ENCODE assay signal across 13 cellular contexts in the genomic region with DNA sequence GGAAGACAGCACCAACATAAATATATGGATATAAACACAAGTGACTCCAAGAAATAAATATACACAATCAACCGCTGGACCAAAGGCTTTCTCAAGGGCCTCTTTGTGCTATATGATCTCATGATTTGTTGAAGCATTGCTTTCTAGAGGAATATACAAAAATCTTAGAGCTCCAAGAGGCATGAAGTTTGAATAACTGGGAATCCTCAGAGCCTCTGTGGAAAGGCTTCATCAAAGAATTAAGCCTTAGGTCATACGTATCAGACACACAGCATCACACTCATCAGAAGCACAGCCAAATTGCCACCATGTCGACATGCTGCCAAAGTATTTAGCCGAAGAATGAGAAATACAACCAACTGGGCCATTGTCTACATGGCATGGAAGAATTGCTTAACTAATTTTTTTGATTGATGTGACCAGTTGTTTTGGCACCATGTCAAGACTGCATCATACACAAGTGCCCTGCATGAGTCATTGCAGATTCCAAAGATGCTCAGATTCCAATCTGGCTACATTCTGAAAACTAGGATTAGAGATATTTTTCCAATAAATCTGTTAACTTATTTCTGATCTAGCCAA.
DNase-seq lines count a peak whose midpoint lies in the region; ATAC-seq, FAIRE-seq and TF ChIP-seq lines count a peak whose summit lies in the region.
"Had no signal": no experiment of that assay in that cellular context is flagged by ENCODE, and none has a peak within 500 bp of the region (broad histone marks: within the 10 kb centered on the region; RNA-seq: fewer than 3 reads in every experiment).

No MANE protein-coding gene starts in this region.

- 37% methylated on average over 4 of the region's 4 CpGs for WGBS in HepG2 (ENCODE audit: low lambda C conversion rate)

- intact Hi-C loops in HepG2 (cut with micrococcal nuclease; ENCODE audit: unreplicated experiment) = no loop called here

- H3K79me2 ChIP-seq in HepG2 (ENCODE audit: insufficient read depth, low read length) = no peaks in the 10 kb centered on the region

- in situ Hi-C loops in HepG2 (cut with HindIII; ENCODE audit: extremely low pct_ligation_motif_present, low pct_unique_long_range_greater_than_20kb) = no loop called here

- no peak overlapping the region for H3K4me3 ChIP-seq in fibroblast of the aortic adventitia (ENCODE audit: low read depth, low read length)
- H3K4me3 ChIP-seq in HepG2 (replicated peaks in 1 of 3; ENCODE audit: insufficient read depth in 1 of 3, low read depth in 2 of 3, low read length in 3 of 3) = no peak overlapping the region

- H3K36me3 ChIP-seq in HepG2 (replicated peaks in 1 of 2; ENCODE audit: control insufficient read depth in 1 of 2, insufficient read depth in 2 of 2, low read length in 2 of 2) = no peaks in the 10 kb centered on the region

- no peaks in the 10 kb centered on the region for H3K27me3 ChIP-seq in HepG2 (ENCODE audit: control insufficient read depth in 1 of 2, insufficient read depth in 2 of 2, low read length in 2 of 2)

- no peak overlapping the region for H3K27ac ChIP-seq in HepG2 (ENCODE audit: extremely low read length, insufficient read depth, low read length)
- H3K27ac ChIP-seq: VCaP had no signal

- ATAC-seq in HepG2 (no peak), GM21717 (IDR thresholded peaks at IDR 0.05; ENCODE audit: unreplicated experiment) (no peak)
- ATAC-seq: activated T-helper 17 cell treated with anti-CD3 and anti-CD28 coated beads, Interleukin-2, amount 50 U/mL, for 72 hours had no signal

- H3K4me1 ChIP-seq in HepG2 (ENCODE audit: insufficient read depth, low read length) = no peaks in the 10 kb centered on the region

- no TSS peak for BruUV-seq in HepG2 (replicated peaks; lab: Mats Ljungman, UMichigan)

- no peak overlapping the region for H3K4me2 ChIP-seq in HepG2 (ENCODE audit: low read depth, low read length)

- TF ChIP-seq RAD21 in HepG2 (CRISPR knock-in tag; IDR thresholded peaks at IDR 0.05) = no peak

- POLR2A ChIA-PET in HepG2 (lab: Yijun Ruan, JAX) = no interaction called here

- TF ChIP-seq CTCF in fibroblast of the aortic adventitia (IDR thresholded peaks at IDR 0.05; ENCODE audit: insufficient read depth, low read length) = no peak
- TF ChIP-seq CTCF in HepG2 (CRISPR knock-in tag; IDR thresholded peaks at IDR 0.05) = no peak

- CTCF ChIA-PET in HepG2 (lab: Yijun Ruan, JAX; ENCODE audit: low intra/inter-chr PET ratio, low total read pairs) = no interaction called here

- no peak overlapping the region for H3K9ac ChIP-seq in HepG2 (ENCODE audit: insufficient read depth, low read depth, low read length)

- FAIRE-seq in HepG2 (lab: Jason Lieb, UNC) = no peak

- TF ChIP-seq EP300 in HepG2 (IDR thresholded peaks at IDR 0.05; ENCODE audit: low read depth in 2 of 2, low read length in 2 of 2) (no peak), HepG2 (CRISPR knock-in tag; IDR thresholded peaks at IDR 0.05; ENCODE audit: borderline replicate concordance) (no peak)

- TF ChIP-seq POLR2A in HepG2 (IDR thresholded peaks at IDR 0.05; ENCODE audit: insufficient read depth in 1 of 2, low read depth in 2 of 2, low read length in 2 of 2) = no peak

- H3K9me3 ChIP-seq in HepG2 (ENCODE audit: low read length) = no peaks in the 10 kb centered on the region

- no peak overlapping the region for H2AFZ ChIP-seq in HepG2 (ENCODE audit: low read length)

- DNase-seq in NCI-H82 (lab: John Stamatoyannopoulos, UW) (peak; percentile 7), NCI-H82 treated with DMSO at 0.1 percent for 48 hours (lab: John Stamatoyannopoulos, UW; ENCODE audit: unreplicated experiment) (no peak), RPMI7951 (ENCODE audit: low read depth) (peak; percentile 89), fibroblast of the aortic adventitia (ENCODE audit: low read depth) (peak; percentile 78), HepG2 (ENCODE audit: low spot score) (no peak), NCI-H510A treated with DMSO at 0.1 percent for 48 hours (lab: John Stamatoyannopoulos, UW) (no peak)
- no peak for DNase-seq in activated T-cell treated with anti-CD3 and anti-CD28 coated beads, Interleukin-2, amount 50 U/mL, for 48 hours
- DNase-seq: cortex of kidney, immature natural killer cell, OCI-M1 had no signal

- H4K20me1 ChIP-seq in HepG2 (ENCODE audit: insufficient read depth, low read length) = no peaks in the 10 kb centered on the region

TF ChIP-seq in HepG2, 621 proteins besides CTCF, POLR2A, EP300 and RAD21:
- TF ChIP-seq, protein P1, sequence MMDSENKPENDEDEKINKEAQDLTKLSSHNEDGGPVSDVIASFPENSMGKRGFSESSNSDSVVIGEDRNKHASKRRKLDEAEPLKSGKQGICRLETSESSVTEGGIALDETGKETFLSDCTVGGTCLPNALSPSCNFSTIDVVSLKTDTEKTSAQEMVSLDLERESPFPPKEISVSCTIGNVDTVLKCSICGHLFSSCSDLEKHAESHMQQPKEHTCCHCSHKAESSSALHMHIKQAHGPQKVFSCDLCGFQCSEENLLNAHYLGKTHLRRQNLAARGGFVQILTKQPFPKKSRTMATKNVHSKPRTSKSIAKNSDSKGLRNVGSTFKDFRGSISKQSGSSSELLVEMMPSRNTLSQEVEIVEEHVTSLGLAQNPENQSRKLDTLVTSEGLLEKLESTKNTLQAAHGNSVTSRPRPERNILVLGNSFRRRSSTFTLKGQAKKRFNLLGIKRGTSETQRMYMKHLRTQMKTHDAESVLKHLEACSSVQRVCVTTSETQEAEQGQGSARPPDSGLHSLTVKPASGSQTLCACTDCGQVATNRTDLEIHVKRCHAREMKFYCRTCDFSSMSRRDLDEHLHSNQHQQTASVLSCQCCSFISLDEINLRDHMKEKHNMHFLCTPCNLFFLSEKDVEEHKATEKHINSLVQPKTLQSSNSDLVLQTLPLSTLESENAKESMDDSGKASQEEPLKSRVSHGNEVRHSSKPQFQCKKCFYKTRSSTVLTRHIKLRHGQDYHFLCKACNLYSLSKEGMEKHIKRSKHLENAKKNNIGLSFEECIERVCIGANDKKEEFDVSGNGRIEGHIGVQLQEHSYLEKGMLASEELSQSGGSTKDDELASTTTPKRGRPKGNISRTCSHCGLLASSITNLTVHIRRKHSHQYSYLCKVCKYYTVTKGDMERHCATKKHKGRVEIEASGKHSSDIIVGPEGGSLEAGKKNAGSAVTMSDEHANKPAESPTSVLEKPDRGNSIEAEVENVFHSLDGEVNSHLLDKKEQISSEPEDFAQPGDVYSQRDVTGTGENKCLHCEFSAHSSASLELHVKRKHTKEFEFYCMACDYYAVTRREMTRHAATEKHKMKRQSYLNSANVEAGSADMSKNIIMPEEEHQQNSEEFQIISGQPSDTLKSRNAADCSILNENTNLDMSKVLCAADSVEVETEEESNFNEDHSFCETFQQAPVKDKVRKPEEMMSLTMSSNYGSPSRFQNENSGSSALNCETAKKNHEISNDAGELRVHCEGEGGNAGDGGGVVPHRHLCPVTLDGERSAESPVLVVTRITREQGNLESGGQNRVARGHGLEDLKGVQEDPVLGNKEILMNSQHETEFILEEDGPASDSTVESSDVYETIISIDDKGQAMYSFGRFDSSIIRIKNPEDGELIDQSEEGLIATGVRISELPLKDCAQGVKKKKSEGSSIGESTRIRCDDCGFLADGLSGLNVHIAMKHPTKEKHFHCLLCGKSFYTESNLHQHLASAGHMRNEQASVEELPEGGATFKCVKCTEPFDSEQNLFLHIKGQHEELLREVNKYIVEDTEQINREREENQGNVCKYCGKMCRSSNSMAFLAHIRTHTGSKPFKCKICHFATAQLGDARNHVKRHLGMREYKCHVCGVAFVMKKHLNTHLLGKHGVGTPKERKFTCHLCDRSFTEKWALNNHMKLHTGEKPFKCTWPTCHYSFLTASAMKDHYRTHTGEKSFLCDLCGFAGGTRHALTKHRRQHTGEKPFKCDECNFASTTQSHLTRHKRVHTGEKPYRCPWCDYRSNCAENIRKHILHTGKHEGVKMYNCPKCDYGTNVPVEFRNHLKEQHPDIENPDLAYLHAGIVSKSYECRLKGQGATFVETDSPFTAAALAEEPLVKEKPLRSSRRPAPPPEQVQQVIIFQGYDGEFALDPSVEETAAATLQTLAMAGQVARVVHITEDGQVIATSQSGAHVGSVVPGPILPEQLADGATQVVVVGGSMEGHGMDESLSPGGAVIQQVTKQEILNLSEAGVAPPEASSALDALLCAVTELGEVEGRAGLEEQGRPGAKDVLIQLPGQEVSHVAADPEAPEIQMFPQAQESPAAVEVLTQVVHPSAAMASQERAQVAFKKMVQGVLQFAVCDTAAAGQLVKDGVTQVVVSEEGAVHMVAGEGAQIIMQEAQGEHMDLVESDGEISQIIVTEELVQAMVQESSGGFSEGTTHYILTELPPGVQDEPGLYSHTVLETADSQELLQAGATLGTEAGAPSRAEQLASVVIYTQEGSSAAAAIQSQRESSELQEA (CRISPR knock-in tag; IDR thresholded peaks at IDR 0.05; ENCODE audit: not compliant biosample characterization) = no peak

Comparison
In these comparisons a context has a peak if more than half of its experiments do, and no peak if none do; other contexts are left out.
1. DNase-seq: peak in NCI-H82 (single experiment), RPMI7951 (single experiment) and fibroblast of the aortic adventitia (single experiment); none in NCI-H82 treated with DMSO at 0.1 percent for 48 hours (single experiment), activated T-cell treated with anti-CD3 and anti-CD28 coated beads, Interleukin-2, amount 50 U/mL, for 48 hours (0 of 2), HepG2 (single experiment) and NCI-H510A treated with DMSO at 0.1 percent for 48 hours (single experiment).